Comparison of ENCODE assay signal across 20 cellular contexts in genomic region chr2:35651688-35652323, GRCh38.
DNase-seq lines count a peak whose midpoint lies in the region; ATAC-seq, FAIRE-seq and TF ChIP-seq lines count a peak whose summit lies in the region.
"Had no signal": no experiment of that assay in that cellular context is flagged by ENCODE, and none has a peak within 500 bp of the region (broad histone marks: within the 10 kb centered on the region; RNA-seq: fewer than 3 reads in every experiment).

No MANE protein-coding gene starts in this region.

- no peak overlapping the region for H4K5ac ChIP-seq in H1 (ENCODE audit: insufficient read length, low read depth, low read length)

- H3K9ac ChIP-seq in H1 (replicated peaks in 1 of 4; ENCODE audit: extremely low read depth in 1 of 4, low read depth in 3 of 4, low read length in 3 of 4) = no peak overlapping the region

- H3K4ac ChIP-seq in H1 (replicated peaks; ENCODE audit: insufficient read length, low read depth, low read length) = no peak overlapping the region

- H2AK5ac ChIP-seq in H1 (ENCODE audit: low read depth, low read length) = no peak overlapping the region

- H2BK120ac ChIP-seq in H1 (replicated peaks; ENCODE audit: low read depth, low read length) = no peak overlapping the region

- no peaks in the 10 kb centered on the region for H3K4me1 Mint-ChIP-seq in mesothelial cell of epicardium
- no peaks in the 10 kb centered on the region for H3K4me1 Mint-ChIP-seq in activated T-helper 17 cell treated with anti-CD3 and anti-CD28 coated beads, Interleukin-2, amount 50 U/mL, for 72 hours

- no peaks in the 10 kb centered on the region for H3K9me3 Mint-ChIP-seq in mesothelial cell of epicardium
- no peaks in the 10 kb centered on the region for H3K9me3 Mint-ChIP-seq in activated T-helper 17 cell treated with anti-CD3 and anti-CD28 coated beads, Interleukin-2, amount 50 U/mL, for 72 hours
- H3K9me3 Mint-ChIP-seq: CD4-positive, alpha-beta T cell had no signal

- H3K4me3 ChIP-seq in H1 (ENCODE audit: extremely low read depth in 1 of 4, insufficient read depth in 2 of 4, low read depth in 3 of 4, low read length in 4 of 4) = no peak overlapping the region
- H3K4me3 ChIP-seq in small intestine (ENCODE audit: low read depth in 1 of 2, low read length in 2 of 2) = no peak overlapping the region
- no peak overlapping the region for H3K4me3 ChIP-seq in SJCRH30
- H3K4me3 ChIP-seq: SJSA1 had no signal

- H4K20me1 ChIP-seq in H1 (replicated peaks in 1 of 2; ENCODE audit: control insufficient read depth in 1 of 2, insufficient read depth in 2 of 2, low read length in 2 of 2) = no peaks in the 10 kb centered on the region

- no peak for TF ChIP-seq EP300 in H1 (IDR thresholded peaks at IDR 0.05; ENCODE audit: borderline replicate concordance in 1 of 2, low read depth in 2 of 2, low read length in 2 of 2)

- POLR2A ChIA-PET in H1 (lab: Charles Lee; ENCODE audit: partially characterized antibody) = no interaction called here

- no peak overlapping the region for H3K4me3 Mint-ChIP-seq in mesothelial cell of epicardium
- no peak overlapping the region for H3K4me3 Mint-ChIP-seq in activated T-helper 17 cell treated with anti-CD3 and anti-CD28 coated beads, Interleukin-2, amount 50 U/mL, for 72 hours
- H3K4me3 Mint-ChIP-seq: CD4-positive, alpha-beta T cell had no signal

- peak; percentile 33 for FAIRE-seq in HTR-8/SVneo (lab: Jason Lieb, UNC)
- FAIRE-seq in H1 (lab: Jason Lieb, UNC) = no peak
- FAIRE-seq in small intestine (lab: Jason Lieb, UNC) = no peak
- FAIRE-seq: H54 had no signal

- H3K9me3 ChIP-seq in H1 (ENCODE audit: insufficient read depth in 2 of 2, low read depth in 1 of 2, low read length in 1 of 2) (no peaks in the 10 kb centered on the region), small intestine (ENCODE audit: control insufficient read depth, low read depth) (no peaks in the 10 kb centered on the region), SJCRH30 (replicated peaks) (no peaks in the 10 kb centered on the region)
- H3K9me3 ChIP-seq: SJSA1 had no signal

- no peak overlapping the region for H2BK5ac ChIP-seq in H1 (ENCODE audit: low read depth, low read length)

- no peaks in the 10 kb centered on the region for H3K79me2 ChIP-seq in H1 (ENCODE audit: control insufficient read depth in 1 of 2, insufficient read depth in 2 of 2, low read length in 2 of 2)

- no peak overlapping the region for H3K4me2 ChIP-seq in H1 (ENCODE audit: insufficient read depth in 1 of 2, low read depth in 2 of 2, low read length in 2 of 2)

- no peak overlapping the region for H2BK15ac ChIP-seq in H1 (ENCODE audit: low read length)

- no peak overlapping the region for H3K27ac ChIP-seq in H1 (ENCODE audit: low read depth, low read length)
- H3K27ac ChIP-seq in small intestine (ENCODE audit: low read depth in 1 of 2, low read length in 1 of 2) = no peak overlapping the region
- H3K27ac ChIP-seq in SJCRH30 = no peak overlapping the region
- H3K27ac ChIP-seq: SJSA1 had no signal

- no peak overlapping the region for H3K14ac ChIP-seq in H1 (ENCODE audit: insufficient read length)

- H2AFZ ChIP-seq in H1 (ENCODE audit: low read length) = 0 out of 2 replicates have a peak overlapping the region, but pooled peaks have one; percentile 15

- no peak overlapping the region for H3K56ac ChIP-seq in H1 (replicated peaks; ENCODE audit: insufficient read length, low read depth, low read length)

- H2BK12ac ChIP-seq in H1 (ENCODE audit: low read depth, low read length) = no peak overlapping the region

- no peaks in the 10 kb centered on the region for H3K36me3 Mint-ChIP-seq in mesothelial cell of epicardium
- H3K36me3 Mint-ChIP-seq in activated T-helper 17 cell treated with anti-CD3 and anti-CD28 coated beads, Interleukin-2, amount 50 U/mL, for 72 hours (ENCODE audit: low read depth) = no peaks in the 10 kb centered on the region

- no peak for ATAC-seq in GM18907 (IDR thresholded peaks at IDR 0.05; ENCODE audit: unreplicated experiment)
- no peak for ATAC-seq in activated T-helper 17 cell treated with anti-CD3 and anti-CD28 coated beads, Interleukin-2, amount 50 U/mL, for 72 hours (replicated peaks)
- ATAC-seq: Panc1 had no signal

- H3K27ac Mint-ChIP-seq in mesothelial cell of epicardium = peak overlapping the region; percentile 3
- no peak overlapping the region for H3K27ac Mint-ChIP-seq in activated T-helper 17 cell treated with anti-CD3 and anti-CD28 coated beads, Interleukin-2, amount 50 U/mL, for 72 hours
- H3K27ac Mint-ChIP-seq: CD4-positive, alpha-beta T cell had no signal

- H3K23me2 ChIP-seq in H1 (ENCODE audit: low read depth, low read length) = no peaks in the 10 kb centered on the region

- DNase-seq in HTR-8/SVneo (ENCODE audit: insufficient read length, low spot score) (no peak), H1 (ENCODE audit: low read depth in 1 of 2, low spot score in 2 of 2) (no peak), mesothelial cell of epicardium (ENCODE audit: low spot score in 2 of 2, unreplicated experiment in 2 of 2) (no peak), small intestine (peak; percentile 60), SJCRH30 (no peak)
- DNase-seq: CD4-positive, alpha-beta T cell; COR-L47; DMS79; KG1; NCI-H1092 treated with DMSO at 0.1 percent for 48 hours; NCI-H146; NCI-H2029; NCI-H226; NCI-H510A treated with DMSO at 0.1 percent for 48 hours; NCI-H774 had no signal

- no peak overlapping the region for H4K91ac ChIP-seq in H1 (replicated peaks; ENCODE audit: insufficient read length, low read length)

- TF ChIP-seq CTCF in H1 (IDR thresholded peaks at IDR 0.05; ENCODE audit: control extremely low read depth in 1 of 3, insufficient read depth in 1 of 3, low read depth in 1 of 3, low read length in 3 of 3) (no peak), mesothelial cell of epicardium (IDR thresholded peaks at IDR 0.05; ENCODE audit: unreplicated experiment) (no peak)

- CTCF ChIA-PET in H1 (lab: Charles Lee; ENCODE audit: partially characterized antibody) = interaction anchor here (0.6 kb wide), 1 partner anchor 62 kb away, joined by 3 read pairs; no protein-coding TSS in a partner anchor

- no peaks in the 10 kb centered on the region for H3K79me1 ChIP-seq in H1 (ENCODE audit: low read depth, low read length)

- H3K4me1 ChIP-seq in H1 (replicated peaks in 1 of 4; ENCODE audit: control insufficient read depth in 3 of 4, insufficient read depth in 4 of 4, low read length in 3 of 4) (no peaks in the 10 kb centered on the region), small intestine (ENCODE audit: control insufficient read depth in 2 of 2, insufficient read depth in 1 of 2, low read depth in 1 of 2, low read length in 1 of 2) (peaks cover 4 to 5% of the 10 kb centered on the region in 2 donors), SJCRH30 (no peaks in the 10 kb centered on the region)
- H3K4me1 ChIP-seq: SJSA1 had no signal

- no peak for TF ChIP-seq RAD21 in H1 (IDR thresholded peaks at IDR 0.05 in 1 of 2, conservative IDR thresholded peaks at IDR 0.05 in 1 of 2; ENCODE audit: low read depth in 2 of 2, low read length in 2 of 2)

- no peaks in the 10 kb centered on the region for H3K27me3 ChIP-seq in H1 (replicated peaks in 1 of 4; ENCODE audit: control insufficient read depth in 3 of 4, extremely low read depth in 1 of 4, insufficient read depth in 3 of 4, low read length in 3 of 4)
- no peaks in the 10 kb centered on the region for H3K27me3 ChIP-seq in small intestine (ENCODE audit: control insufficient read depth in 2 of 2, insufficient read depth in 2 of 2, low read length in 2 of 2)
- H3K27me3 ChIP-seq in SJCRH30 = no peaks in the 10 kb centered on the region
- H3K27me3 ChIP-seq: SJSA1 had no signal

- TF ChIP-seq POLR2A in H1 (IDR thresholded peaks at IDR 0.05; ENCODE audit: control extremely low read depth in 1 of 2, low read depth in 2 of 2, low read length in 2 of 2) = no peak

- H4K8ac ChIP-seq in H1 (ENCODE audit: extremely low read depth, insufficient read depth, low read length) = no peak overlapping the region

- 100% methylated on average over 2 of the region's 2 CpGs; no CpG with 5 or more reads in 1 of the 2 experiments for WGBS in H1 (ENCODE audit: extremely low coverage in 1 of 2, insufficient coverage in 1 of 2, insufficient read length in 1 of 2, insufficient replicate concordance in 2 of 2, low coverage in 1 of 2, low lambda C conversion rate in 2 of 2, missing lambda C conversion rate in 1 of 2), 2 experiments
- 19 to 63% (median 23%) methylated on average over 2 of the region's 2 CpGs for WGBS in small intestine, 3 donors

- no peak overlapping the region for H2BK20ac ChIP-seq in H1 (ENCODE audit: low read length)

- no peaks in the 10 kb centered on the region for H3K27me3 Mint-ChIP-seq in mesothelial cell of epicardium (ENCODE audit: low read depth)
- H3K27me3 Mint-ChIP-seq in activated T-helper 17 cell treated with anti-CD3 and anti-CD28 coated beads, Interleukin-2, amount 50 U/mL, for 72 hours = no peaks in the 10 kb centered on the region
- H3K27me3 Mint-ChIP-seq: CD4-positive, alpha-beta T cell had no signal

- H3K36me3 ChIP-seq in H1 (ENCODE audit: control insufficient read depth in 2 of 4, insufficient read depth in 4 of 4, low read length in 3 of 4) (no peaks in the 10 kb centered on the region), small intestine (ENCODE audit: control insufficient read depth in 2 of 2, insufficient read depth in 2 of 2, low read length in 2 of 2) (no peaks in the 10 kb centered on the region), SJCRH30 (no peaks in the 10 kb centered on the region)
- H3K36me3 ChIP-seq: SJSA1 had no signal

- no peak overlapping the region for H3K18ac ChIP-seq in H1 (ENCODE audit: extremely low read depth, low read length)

- no peak overlapping the region for H3K23ac ChIP-seq in H1 (ENCODE audit: insufficient read length)

TF ChIP-seq in H1, 55 proteins besides CTCF, POLR2A, EP300 and RAD21 (continues in another document):
- TF ChIP-seq JUND (IDR thresholded peaks at IDR 0.05; ENCODE audit: low read length) (no peak), BCL11A (IDR thresholded peaks at IDR 0.05; ENCODE audit: low read depth in 2 of 2, low read length in 2 of 2) (no peak), NANOG (IDR thresholded peaks at IDR 0.05; ENCODE audit: insufficient read depth, low read depth, low read length, poor library complexity, severe bottlenecking) (no peak), FOSL1 (IDR thresholded peaks at IDR 0.05; ENCODE audit: insufficient read depth, low read depth, low read length) (no peak), ATF2 (IDR thresholded peaks at IDR 0.05; ENCODE audit: low read length) (no peak)
